Comparison of ENCODE assay signal across 26 cellular contexts in genomic region chr3:197432407-197433127, GRCh38.
DNase-seq lines count a peak whose midpoint lies in the region; ATAC-seq and TF ChIP-seq lines count a peak whose summit lies in the region.
"Had no signal": no experiment of that assay in that cellular context is flagged by ENCODE, and none has a peak within 500 bp of the region (broad histone marks: within the 10 kb centered on the region; RNA-seq: fewer than 3 reads in every experiment).

No MANE protein-coding gene starts in this region.

- no peaks in the 10 kb centered on the region for H3K9me3 ChIP-seq in SK-N-MC (ENCODE audit: low read depth, low read length)
- peaks cover 0 to 15% (median 10%) of the 10 kb centered on the region in 4 donors for H3K9me3 ChIP-seq in stomach
- H3K9me3 ChIP-seq: gastrocnemius medialis, prostate gland, thoracic aorta had no signal

- no peak for TF ChIP-seq POLR2A in stomach (IDR thresholded peaks at IDR 0.05)

- H3K4me1 ChIP-seq in mesendoderm (ENCODE audit: control insufficient read depth, low read depth, low read length) = no peaks in the 10 kb centered on the region
- peaks cover 12 to 36% (median 30%) of the 10 kb centered on the region in 4 donors for H3K4me1 ChIP-seq in stomach
- H3K4me1 ChIP-seq: prostate gland had no signal

- H2BK5ac ChIP-seq in mesendoderm (ENCODE audit: low read length) = no peak overlapping the region

- WGBS in mesendoderm (ENCODE audit: extremely low coverage, insufficient coverage, low lambda C conversion rate) = no CpG with 5 or more reads among the region's 4 CpGs
- WGBS in stomach, 5 donors = 18 to 33% (median 23%) methylated on average over 4 of the region's 4 CpGs

- no peak overlapping the region for H3K23ac ChIP-seq in mesendoderm (ENCODE audit: low read length)

- ATAC-seq in Right ventricle myocardium inferior = peak; percentile 70
- no peak for ATAC-seq in GM19324 (IDR thresholded peaks at IDR 0.05; ENCODE audit: low FRiP score, unreplicated experiment)
- ATAC-seq: esophagus mucosa, gastrocnemius medialis, T-helper 17 cell had no signal

- no peaks in the 10 kb centered on the region for H3K79me2 ChIP-seq in mesendoderm (ENCODE audit: control insufficient read depth, insufficient read depth, low read length)

- H3K9ac ChIP-seq in SK-N-MC (ENCODE audit: insufficient read length) = no peak overlapping the region
- H3K9ac ChIP-seq in mesendoderm (ENCODE audit: low read length) = no peak overlapping the region

- H3K27ac ChIP-seq in SK-N-MC = peak overlapping the region; percentile 89
- no peak overlapping the region for H3K27ac ChIP-seq in mesendoderm (ENCODE audit: low read depth, low read length)
- peak overlapping the region; percentile 35 to 74 (median 41) for H3K27ac ChIP-seq in stomach
- H3K27ac ChIP-seq: gastrocnemius medialis, PC-9, prostate gland, thoracic aorta had no signal

- no peak overlapping the region for H3K4ac ChIP-seq in mesendoderm (ENCODE audit: low read depth, low read length)

- H2AK5ac ChIP-seq in mesendoderm (ENCODE audit: low read length) = no peak overlapping the region

- H2BK120ac ChIP-seq in mesendoderm (ENCODE audit: low read depth, low read length) = no peak overlapping the region

- no peak for DNase-seq in SK-N-MC (ENCODE audit: low read depth, low spot score)
- no peak for DNase-seq in Right ventricle myocardium inferior (ENCODE audit: missing footprints)
- DNase-seq in mesendoderm = peak; percentile 60
- peak; percentile 56 for DNase-seq in stomach
- DNase-seq in NCI-H345 treated with DMSO at 0.1 percent for 48 hours (lab: John Stamatoyannopoulos, UW; ENCODE audit: unreplicated experiment) = no peak
- no peak for DNase-seq in DMS 273 treated with DMSO at 0.1 percent for 48 hours (lab: John Stamatoyannopoulos, UW)
- DNase-seq: activated CD4-positive, alpha-beta T cell treated with anti-CD3 and anti-CD28 coated beads, Interleukin-2, amount 50 U/mL, for 1 hour; activated CD8-positive, alpha-beta memory T cell treated with anti-CD3 and anti-CD28 coated beads, Interleukin-2, amount 50 U/mL, for 4 hours; activated naive CD8-positive, alpha-beta T cell treated with anti-CD3 and anti-CD28 coated beads, Interleukin-2, amount 10 ng/mL, durations not matched to agents 7 days and 5 days; DND-41; effector memory CD4-positive, alpha-beta T cell; gastrocnemius medialis; kidney glomerular epithelial cell; NCI-H1048; NCI-H1930; NCI-H345; NCI-H82; nephron progenitor cell; PC-9; stimulated activated CD4-positive, alpha-beta T cell treated with anti-CD3 and anti-CD28 coated beads, Interleukin-4, amount 100 ng/mL, for 1 hour; stimulated activated naive CD4-positive, alpha-beta T cell; T-helper 17 cell had no signal

- intact Hi-C loops in Right ventricle myocardium inferior (cut with DNase I) = loop anchor here (5.0 kb wide), 1 partner anchor 35 kb away; no protein-coding TSS in a partner anchor
- intact Hi-C loops in stomach (cut with DNase I; ENCODE audit: low total_unique reads) = no loop called here

- TF ChIP-seq CTCF in stomach (IDR thresholded peaks at IDR 0.05) = no peak

- H3K4me2 ChIP-seq in mesendoderm (ENCODE audit: low read length) = no peak overlapping the region
- H3K4me2 ChIP-seq: PC-9 had no signal

- no peak overlapping the region for H4K8ac ChIP-seq in mesendoderm (ENCODE audit: low read depth, low read length)

- no peak overlapping the region for H2BK15ac ChIP-seq in mesendoderm (replicated peaks; ENCODE audit: low read depth)

- TF ChIP-seq EP300 in stomach (IDR thresholded peaks at IDR 0.05) = no peak

- no peak overlapping the region for H3K18ac ChIP-seq in mesendoderm (ENCODE audit: low read length)

- peak overlapping the region; percentile 23 for H3K4me3 ChIP-seq in SK-N-MC
- no peak overlapping the region for H3K4me3 ChIP-seq in mesendoderm (ENCODE audit: low read length)
- no peak overlapping the region for H3K4me3 ChIP-seq in stomach
- H3K4me3 ChIP-seq: gastrocnemius medialis, PC-9, prostate gland, thoracic aorta had no signal

- H3K56ac ChIP-seq in mesendoderm (ENCODE audit: low read length) = no peak overlapping the region

- no peaks in the 10 kb centered on the region for H3K79me1 ChIP-seq in mesendoderm (ENCODE audit: low read length)

- no peak overlapping the region for H4K5ac ChIP-seq in mesendoderm (ENCODE audit: low read length)

- no peaks in the 10 kb centered on the region for H3K27me3 ChIP-seq in mesendoderm (ENCODE audit: insufficient read depth, low read length, poor library complexity)
- H3K27me3 ChIP-seq in stomach = no peaks in the 10 kb centered on the region
- H3K27me3 ChIP-seq: gastrocnemius medialis had no signal

- no peaks in the 10 kb centered on the region for H3K36me3 ChIP-seq in SK-N-MC (ENCODE audit: insufficient read depth, low read length)
- H3K36me3 ChIP-seq in mesendoderm (ENCODE audit: control insufficient read depth, insufficient read depth, low read length) = no peaks in the 10 kb centered on the region
- H3K36me3 ChIP-seq in stomach = no peaks in the 10 kb centered on the region
- H3K36me3 ChIP-seq: gastrocnemius medialis, prostate gland, thoracic aorta had no signal

Comparison
In these comparisons a context has a peak if more than half of its experiments do, and no peak if none do; other contexts are left out.
1. DNase-seq: peak in mesendoderm (single experiment) and stomach (single experiment); none in SK-N-MC (single experiment), Right ventricle myocardium inferior (single experiment), NCI-H345 treated with DMSO at 0.1 percent for 48 hours (single experiment) and DMS 273 treated with DMSO at 0.1 percent for 48 hours (single experiment).